In genomic region chr5:96036301-96036700, GRCh38 we compare ENCODE assay signal across 16 cellular contexts.
A peak's percentile ranks its signal among the peaks of the same experiment; 100 is the strongest.
DNase-seq lines count a peak whose midpoint lies in the region; ATAC-seq, FAIRE-seq and TF ChIP-seq lines count a peak whose summit lies in the region.
"Had no signal": no experiment of that assay in that cellular context is flagged by ENCODE, and none has a peak within 500 bp of the region (broad histone marks: within the 10 kb centered on the region; RNA-seq: fewer than 3 reads in every experiment).

No MANE protein-coding gene starts in this region.

- no peak overlapping the region for H2AK5ac ChIP-seq in IMR-90 (ENCODE audit: low read depth, low read length)

- BruUV-seq in IMR-90 (replicated peaks; lab: Mats Ljungman, UMichigan) = no TSS peak
- no TSS peak for BruUV-seq in PC-3 (replicated peaks; lab: Mats Ljungman, UMichigan)

- TF ChIP-seq POLR2A in A549 (IDR thresholded peaks at IDR 0.05; ENCODE audit: low read length) (no peak), IMR-90 (IDR thresholded peaks at IDR 0.05; ENCODE audit: low read depth, low read length) (no peak), esophagus squamous epithelium (IDR thresholded peaks at IDR 0.05) (no peak)

- no peak for TF ChIP-seq CTCF in A549 (IDR thresholded peaks at IDR 0.05)
- TF ChIP-seq CTCF in IMR-90 (conservative IDR thresholded peaks at IDR 0.05; ENCODE audit: low read depth, low read length) = no peak
- TF ChIP-seq CTCF in PC-3 (conservative IDR thresholded peaks at IDR 0.05; ENCODE audit: low read depth, low read length) = no peak
- TF ChIP-seq CTCF in esophagus squamous epithelium (IDR thresholded peaks at IDR 0.05) = no peak

- H2AFZ ChIP-seq in IMR-90 (replicated peaks; ENCODE audit: low read length, poor library complexity) (no peak overlapping the region), PC-3 (ENCODE audit: low read length) (no peak overlapping the region)
- H2AFZ ChIP-seq: PC-9 had no signal

- H3F3A ChIP-seq in PC-3 (ENCODE audit: low read length, unreplicated experiment) = peaks cover 15% of the 10 kb centered on the region

- ATAC-seq in A549 (peak; percentile 80 to 90; a peak in 5 of 6 replicates), IMR-90 (ENCODE audit: low read depth) (no peak; the same call in 1 of the 2 replicates), PC-3 (peak; percentile 93), esophagus mucosa (peak; percentile 53), GM19455 (IDR thresholded peaks at IDR 0.05; ENCODE audit: unreplicated experiment) (no peak), HG02970 (IDR thresholded peaks at IDR 0.05; ENCODE audit: low FRiP score, unreplicated experiment) (no peak)

- no peak overlapping the region for H3K14ac ChIP-seq in IMR-90 (replicated peaks; ENCODE audit: low read depth, low read length)

- CTCF ChIA-PET in A549 (lab: Yijun Ruan, JAX) = interaction anchor here (1.4 kb wide), 1 partner anchor 76 kb away, joined by 3 read pairs; no protein-coding TSS in a partner anchor
- CTCF ChIA-PET in IMR-90 (lab: Yijun Ruan, JAX) = no interaction called here
- CTCF ChIA-PET in PC-3 (lab: Charles Lee) = no interaction called here

- peak overlapping the region; percentile 13; the same call in 1 of the 2 replicates for H3K23ac ChIP-seq in IMR-90 (ENCODE audit: low read depth, low read length)

- H3K9me3 ChIP-seq in A549 (0 out of 3 replicates have a peak, but pooled peaks cover 3% of the 10 kb centered on the region), IMR-90 (ENCODE audit: control insufficient read depth, insufficient read depth, low read length) (peaks cover 3% of the 10 kb centered on the region; the same call in 1 of the 2 replicates), PC-3 (ENCODE audit: low read length) (no peaks in the 10 kb centered on the region; the same call in 1 of the 2 replicates), esophagus squamous epithelium (no peaks in the 10 kb centered on the region)

- H2BK20ac ChIP-seq in IMR-90 (ENCODE audit: low read depth, low read length) = no peak overlapping the region

- POLR2A ChIA-PET in A549 (lab: Yijun Ruan, JAX) (no interaction called here), IMR-90 (lab: Charles Lee; ENCODE audit: unreplicated experiment) (no interaction called here), PC-3 (lab: Charles Lee; ENCODE audit: unreplicated experiment) (no interaction called here)

- peak overlapping the region; percentile 61 to 80 for H3K27ac ChIP-seq in A549
- H3K27ac ChIP-seq in IMR-90 (ENCODE audit: insufficient read depth, low read length) = no peak overlapping the region
- peak overlapping the region; percentile 98 for H3K27ac ChIP-seq in PC-3 (ENCODE audit: low read length)
- peak overlapping the region in 2 of 4 donors; percentile 62 to 81 for H3K27ac ChIP-seq in esophagus squamous epithelium
- H3K27ac ChIP-seq: C4-2B, PC-9 had no signal

- H4K5ac ChIP-seq in IMR-90 (ENCODE audit: low read depth, low read length) = no peak overlapping the region

- no peak for TF ChIP-seq EP300 in A549 (IDR thresholded peaks at IDR 0.05)

- H3K4me2 ChIP-seq in A549 (peak overlapping the region; percentile 69), IMR-90 (ENCODE audit: low read depth, low read length) (no peak overlapping the region), PC-3 (ENCODE audit: low read length) (peak overlapping the region; percentile 72)
- H3K4me2 ChIP-seq: PC-9 had no signal

- no peak overlapping the region for H2BK15ac ChIP-seq in IMR-90 (ENCODE audit: low read depth, low read length)

- no peak overlapping the region for H3K18ac ChIP-seq in IMR-90 (ENCODE audit: low read depth, low read length)

- H4K20me1 ChIP-seq in IMR-90 (ENCODE audit: insufficient read depth, low read length) = no peaks in the 10 kb centered on the region
- H4K20me1 ChIP-seq in PC-3 (ENCODE audit: low read length) = no peaks in the 10 kb centered on the region

- dilution Hi-C loops in IMR-90 (cut with HindIII; ENCODE audit: low sequenced_read_pairs, unreplicated experiment) = no loop called here

- H3K9ac ChIP-seq in IMR-90 (ENCODE audit: low read depth, low read length) (no peak overlapping the region), PC-3 (ENCODE audit: low read length) (peak overlapping the region; percentile 65)

- DNase-seq in A549 (ENCODE audit: low read depth in 1 of 2, low spot score in 1 of 2) = peak in 1 of 2 experiments; percentile 20
- DNase-seq in IMR-90 = no peak
- peak; percentile 84 for DNase-seq in PC-3
- DNase-seq in esophagus squamous epithelium (lab: John Stamatoyannopoulos, UW) = no peak
- DNase-seq in cortex of kidney (lab: John Stamatoyannopoulos, UW) = no peak
- DNase-seq: H9, NCI-H1436, NCI-H2081, NCI-H226, NCI-H524 treated with DMSO at 0.1 percent for 48 hours, PC-9, SW 1271 had no signal

- peak in 1 of 2 experiments; percentile 10; a peak in 1 of 5 replicates for TF ChIP-seq RAD21 in A549 (conservative IDR thresholded peaks at IDR 0.05 in 1 of 2, IDR thresholded peaks at IDR 0.05 in 1 of 2)
- no peak for TF ChIP-seq RAD21 in IMR-90 (IDR thresholded peaks at IDR 0.05; ENCODE audit: low read length)

- peaks cover 0 to 4% of the 10 kb centered on the region in 2 experiments; a peak in 2 of 4 replicates for H3K79me1 ChIP-seq in IMR-90 (ENCODE audit: low read depth in 1 of 2, low read length in 2 of 2)

- H3K56ac ChIP-seq in IMR-90 (ENCODE audit: extremely low read depth, insufficient read depth, low read length) = no peak overlapping the region

- H3K27me3 ChIP-seq in IMR-90 (ENCODE audit: control insufficient read depth, insufficient read depth, low read length) = no peaks in the 10 kb centered on the region
- no peaks in the 10 kb centered on the region for H3K27me3 ChIP-seq in PC-3 (ENCODE audit: low read length)
- H3K27me3 ChIP-seq in esophagus squamous epithelium = no peaks in the 10 kb centered on the region

- FAIRE-seq in A549 (lab: Jason Lieb, UNC) = no peak

- peaks cover 3% of the 10 kb centered on the region; the same call in 1 of the 2 replicates for H3K9me1 ChIP-seq in IMR-90 (ENCODE audit: insufficient read depth, low read length)

- no peaks in the 10 kb centered on the region for H3K79me2 ChIP-seq in PC-3 (ENCODE audit: low read length)

- WGBS in A549 (ENCODE audit: missing lambda C conversion rate) = 0% methylated on average over 1 of the region's 1 CpG
- no CpG with 5 or more reads among the region's 1 CpG for WGBS in IMR-90 (ENCODE audit: extremely low coverage in 2 of 2, insufficient read length in 1 of 2), 2 experiments
- WGBS in esophagus squamous epithelium, 2 donors = 56 to 79% methylated on average over 1 of the region's 1 CpG

- no peak overlapping the region for H4K8ac ChIP-seq in IMR-90 (ENCODE audit: low read depth in 2 of 2, low read length in 2 of 2)

- no peaks in the 10 kb centered on the region for H3K9me2 ChIP-seq in PC-3 (replicated peaks; ENCODE audit: low read length)

- H3K4ac ChIP-seq in IMR-90 (ENCODE audit: low read depth, low read length) = no peak overlapping the region

- peak overlapping the region; percentile 89 for H2BK5ac ChIP-seq in IMR-90 (ENCODE audit: low read depth, low read length, poor library complexity, severe bottlenecking)

- H3K4me3 ChIP-seq in A549 (no peak overlapping the region), IMR-90 (ENCODE audit: insufficient read depth, low read depth, low read length) (no peak overlapping the region), PC-3 (ENCODE audit: low read length) (peak overlapping the region; percentile 49; the same call in 1 of the 2 replicates), esophagus squamous epithelium (no peak overlapping the region)
- H3K4me3 ChIP-seq: PC-9 had no signal

- H2BK120ac ChIP-seq in IMR-90 (ENCODE audit: low read depth, low read length) = no peak overlapping the region

- no peak overlapping the region for H2AK9ac ChIP-seq in IMR-90 (replicated peaks; ENCODE audit: low read depth, low read length, poor library complexity)

- in situ Hi-C loops in IMR-90 (cut with MboI; ENCODE audit: low sequenced_read_pairs) = no loop called here

- H3K4me1 ChIP-seq in A549 (peaks cover 29% of the 10 kb centered on the region), IMR-90 (ENCODE audit: control insufficient read depth, insufficient read depth, low read length) (peaks cover 6% of the 10 kb centered on the region), PC-3 (ENCODE audit: insufficient read depth, low read length) (peaks cover 45% of the 10 kb centered on the region), esophagus squamous epithelium (peaks cover 0 to 26% (median 4%) of the 10 kb centered on the region in 3 donors)

- H4K91ac ChIP-seq in IMR-90 (ENCODE audit: insufficient read depth, low read depth, low read length) = no peak overlapping the region

- intact Hi-C loops in IMR-90 (cut with micrococcal nuclease) (no loop called here), PC-3 (cut with micrococcal nuclease) (loop anchor here (2.0 kb wide), 1 partner anchor 222 kb away; no protein-coding TSS in a partner anchor), esophagus squamous epithelium (cut with DNase I) (no loop called here)

- H3K36me3 ChIP-seq in IMR-90 (ENCODE audit: control insufficient read depth, insufficient read depth, low read length) (no peaks in the 10 kb centered on the region), PC-3 (ENCODE audit: low read depth, low read length) (peaks cover 6% of the 10 kb centered on the region; the same call in 1 of the 2 replicates), esophagus squamous epithelium (no peaks in the 10 kb centered on the region)

TF ChIP-seq in A549, 52 proteins besides CTCF, POLR2A, EP300 and RAD21:
- TF ChIP-seq RCOR1 (IDR thresholded peaks at IDR 0.05; ENCODE audit: low read depth, low read length) (no peak), JUNB (IDR thresholded peaks at IDR 0.05) (peak; percentile 46), KDM1A (IDR thresholded peaks at IDR 0.05; ENCODE audit: low read depth) (no peak), FOSB (CRISPR knock-in tag; IDR thresholded peaks at IDR 0.05) (no peak), FOSL2 (IDR thresholded peaks at IDR 0.05) (no peak), FOSL2 (CRISPR knock-in tag; IDR thresholded peaks at IDR 0.05) (no peak)
TF ChIP-seq in A549: peak in this region for 1.

TF ChIP-seq in IMR-90, 13 proteins besides CTCF, POLR2A, EP300 and RAD21 (continues in another document):
- TF ChIP-seq RCOR1 (IDR thresholded peaks at IDR 0.05; ENCODE audit: insufficient replicate concordance, low read length) (no peak), CEBPB (IDR thresholded peaks at IDR 0.05; ENCODE audit: low read depth, low read length) (no peak), FOS (IDR thresholded peaks at IDR 0.05; ENCODE audit: low read depth, low read length) (no peak), MXI1 (IDR thresholded peaks at IDR 0.05; ENCODE audit: borderline replicate concordance, low read depth, low read length) (no peak), ELK1 (IDR thresholded peaks at IDR 0.05; ENCODE audit: borderline replicate concordance, low read depth, low read length) (no peak), RFX5 (IDR thresholded peaks at IDR 0.05; ENCODE audit: low read depth, low read length) (no peak)

Comparison
In these comparisons a context has a peak if more than half of its experiments do, and no peak if none do; other contexts are left out.
1. ATAC-seq: peak in A549 (2 of 2), PC-3 (single experiment) and esophagus mucosa (single experiment); none in IMR-90 (single experiment), GM19455 (single experiment) and HG02970 (single experiment).